In the genomic region with DNA sequence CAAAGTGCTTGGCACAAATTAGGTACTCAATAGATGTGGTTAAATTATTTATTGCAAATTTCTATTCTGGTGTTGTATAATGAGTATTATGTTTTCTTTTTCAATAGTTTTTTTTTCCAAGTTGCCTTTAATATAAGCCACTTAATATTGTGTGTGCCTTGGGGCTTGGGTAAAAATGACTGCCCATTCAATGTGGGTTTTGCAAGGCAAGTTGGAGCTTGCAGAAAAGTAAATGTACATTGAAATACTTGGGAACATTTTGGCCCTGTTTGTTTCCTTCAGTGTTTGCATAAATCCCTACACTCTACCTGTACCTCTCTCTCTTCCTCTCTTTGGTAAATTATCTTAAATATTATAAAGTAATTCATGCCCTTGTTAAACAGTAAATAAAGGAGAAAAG, we compare ENCODE assay signal across 22 cellular contexts. TPM values are rescaled to one million over a fixed set of nuclear protein-coding genes. Genes with fewer than 3 reads are reported as not detected.
"Had no signal": no experiment of that assay in that cellular context is flagged by ENCODE, and none has a peak within 500 bp of the region (broad histone marks: within the 10 kb centered on the region; RNA-seq: fewer than 3 reads in every experiment).

No MANE protein-coding gene starts in this region.

- H3K36me3 ChIP-seq: neural progenitor cell, right atrium auricular region, stomach, thyroid gland, vagina had no signal

- H3K4me1 ChIP-seq: neural progenitor cell, parathyroid adenoma, right atrium auricular region, thyroid gland, vagina had no signal

- H3K79me2 ChIP-seq: parathyroid adenoma had no signal

- H3K9ac ChIP-seq: neural progenitor cell, parathyroid adenoma had no signal

- H3K27ac ChIP-seq: coronary artery, neural progenitor cell, parathyroid adenoma, right atrium auricular region, stomach, thyroid gland, vagina had no signal

- H3K27me3 ChIP-seq: neural progenitor cell, right atrium auricular region, thyroid gland, vagina had no signal

- H3K9me3 ChIP-seq: right atrium auricular region, stomach, thyroid gland, vagina had no signal

- H3K4me3 ChIP-seq: coronary artery, neural progenitor cell, right atrium auricular region, smooth muscle cell, stomach, thyroid gland, vagina had no signal

- DNase-seq: dermis blood vessel endothelial cell; effector memory CD4-positive, alpha-beta T cell; head of caudate nucleus; kidney; mesendoderm; midbrain; naive thymus-derived CD4-positive, alpha-beta T cell; stimulated activated CD4-positive, alpha-beta T cell treated with anti-CD3 and anti-CD28 coated beads, Interleukin-12 subunit alpha, Interleukin-12 subunit beta, amount 100 ng/mL, for 4 hours; stimulated activated CD4-positive, alpha-beta T cell treated with anti-CD3 and anti-CD28 coated beads, Interleukin-1b, Interleukin-23, amount 100 ng/mL, for 48 hours; stimulated activated CD4-positive, alpha-beta T cell treated with anti-CD3 and anti-CD28 coated beads, Interleukin-4, amount 100 ng/mL, for 1 hour; stimulated activated naive CD4-positive, alpha-beta T cell treated with Interleukin-2 at 50 U/mL for 16 hours; stomach; thyroid gland; trophoblast cell had no signal

- H3K4me2 ChIP-seq: neural progenitor cell, smooth muscle cell had no signal

- H2AFZ ChIP-seq: neural progenitor cell, parathyroid adenoma had no signal

- FAIRE-seq: endothelial cell of umbilical vein, frontal cortex, kidney had no signal

RNA-seq across cellular contexts. Expression of gene CCDC81, which starts 2.1 kb away (rescaled TPM):
- total RNA-seq: vagina had no signal
